26 cellular contexts compared by ENCODE assay signal in the genomic region with DNA sequence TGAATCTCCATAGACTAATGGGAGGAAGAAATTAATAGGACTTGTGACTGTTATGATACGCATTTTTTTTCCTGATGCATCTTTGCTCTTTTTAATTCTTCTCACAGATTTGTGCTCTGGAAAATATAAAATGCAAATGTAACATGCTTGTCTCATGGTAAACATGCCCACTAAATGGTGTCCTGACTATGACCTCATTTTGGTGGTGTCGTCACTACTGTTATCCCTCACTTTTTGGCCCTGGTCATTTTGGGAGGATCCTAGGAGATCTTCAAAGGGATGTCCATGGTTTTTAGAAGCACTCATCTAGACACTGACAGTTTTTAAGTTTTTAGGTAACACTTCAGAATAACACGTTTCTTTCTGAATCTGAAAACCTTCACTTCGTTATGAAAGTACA.
"Had no signal": no experiment of that assay in that cellular context is flagged by ENCODE, and none has a peak within 500 bp of the region (broad histone marks: within the 10 kb centered on the region; RNA-seq: fewer than 3 reads in every experiment).

No MANE protein-coding gene starts in this region.

- H2AFZ ChIP-seq: neural progenitor cell, parathyroid adenoma had no signal

- H3K4me1 ChIP-seq: neural progenitor cell, parathyroid adenoma, psoas muscle, spleen, suprapubic skin, testis, tibial artery, transverse colon, upper lobe of right lung, uterus had no signal

- H3K27ac ChIP-seq: neural progenitor cell, ovary, parathyroid adenoma, psoas muscle, skin epidermis, spleen, suprapubic skin, testis, tibial artery, transverse colon, upper lobe of right lung, uterus had no signal

- H3K4me2 ChIP-seq: neural progenitor cell, smooth muscle cell had no signal

- H3K9me3 ChIP-seq: ovary, psoas muscle, suprapubic skin, testis, tibial artery, upper lobe of right lung, uterus had no signal

- H3K4me3 ChIP-seq: neural progenitor cell, ovary, psoas muscle, skin epidermis, smooth muscle cell, spleen, suprapubic skin, testis, tibial artery, transverse colon, upper lobe of right lung, uterus had no signal

- H3K79me2 ChIP-seq: parathyroid adenoma had no signal

- DNase-seq: natural killer cell; occipital lobe; ovary; posterior cingulate gyrus; psoas muscle; right cardiac atrium; spleen; stimulated activated CD4-positive, alpha-beta T cell treated with anti-CD3 and anti-CD28 coated beads, Interleukin-12 subunit alpha, Interleukin-12 subunit beta, amount 100 ng/mL, for 4 hours; stimulated activated CD4-positive, alpha-beta T cell treated with anti-CD3 and anti-CD28 coated beads, Interleukin-1b, Interleukin-23, amount 100 ng/mL, for 48 hours; stimulated activated CD4-positive, alpha-beta T cell treated with anti-CD3 and anti-CD28 coated beads, Interleukin-4, amount 100 ng/mL, for 1 hour; stimulated activated CD4-positive, alpha-beta T cell treated with anti-CD3 and anti-CD28 coated beads, Interleukin-4, amount 100 ng/mL, for 4 hours; stimulated activated CD8-positive, alpha-beta memory T cell treated with anti-CD3 and anti-CD28 coated beads, Interleukin-4, amount 100 ng/mL, for 48 hours; stimulated activated naive CD4-positive, alpha-beta T cell; stimulated activated naive CD8-positive, alpha-beta T cell treated with anti-CD3 and anti-CD28 coated beads, Interleukin-15, amount 100 ng/mL, for 72 hours; stimulated activated naive CD8-positive, alpha-beta T cell treated with anti-CD3 and anti-CD28 coated beads, Interleukin-15, Interleukin-2, amounts not matched to agents 100 U/mL and 50 U/mL, for 24 hours; substantia nigra; testis; tibial artery; transverse colon; upper lobe of right lung; uterus had no signal

- H3K36me3 ChIP-seq: neural progenitor cell, ovary, spleen, suprapubic skin, tibial artery, transverse colon, upper lobe of right lung, uterus had no signal

- H3K27me3 ChIP-seq: neural progenitor cell, ovary, spleen, suprapubic skin, testis, tibial artery, transverse colon, upper lobe of right lung, uterus had no signal
